In the genomic region with DNA sequence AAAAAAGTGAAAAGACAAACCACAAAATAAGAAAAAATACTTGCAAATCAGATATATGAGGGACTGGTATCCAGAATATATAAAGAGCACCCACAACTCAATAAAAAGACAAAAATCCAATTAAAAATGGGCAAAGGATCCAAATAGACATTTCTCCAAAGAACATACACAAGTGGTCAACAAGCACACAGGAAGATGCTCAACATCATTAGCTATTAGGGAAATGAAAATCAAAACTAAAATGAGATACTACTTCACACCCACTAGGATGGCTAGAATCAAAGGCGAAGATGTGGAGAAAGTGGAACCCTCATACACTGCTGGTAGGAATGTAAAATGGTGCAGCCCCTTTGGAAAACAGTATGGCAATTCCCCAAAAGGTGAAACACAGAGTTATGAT, we compare ENCODE assay signal across 16 cellular contexts. TPM values are rescaled to one million over a fixed set of nuclear protein-coding genes. Genes with fewer than 3 reads are reported as not detected.
DNase-seq lines count a peak whose midpoint lies in the region; ATAC-seq and TF ChIP-seq lines count a peak whose summit lies in the region.
"Had no signal": no experiment of that assay in that cellular context is flagged by ENCODE, and none has a peak within 500 bp of the region (broad histone marks: within the 10 kb centered on the region; RNA-seq: fewer than 3 reads in every experiment).

No MANE protein-coding gene starts in this region.

- peak overlapping the region; percentile 97 for H3K27ac Mint-ChIP-seq in CD4-positive, alpha-beta T cell
- H3K27ac Mint-ChIP-seq in effector memory CD8-positive, alpha-beta T cell: peak overlapping the region; percentile 63 to 71
- H3K27ac Mint-ChIP-seq: T-helper 1 cell treated with Interleukin-12 subunit alpha and Interleukin-12 subunit beta and Interleukin-4 antibody, amounts not matched to agents 30 μg/mL and 1 μg/mL, for 36 hours had no signal

- intact Hi-C loops in CD4-positive, alpha-beta T cell (cut with DNase I, micrococcal nuclease): loop anchor here (1.0 to 10.0 kb wide), 4 partner anchors 12 to 159 kb away; no protein-coding TSS in a partner anchor
- intact Hi-C loops in PC-9 (cut with micrococcal nuclease; ENCODE audit: unreplicated experiment): no loop called here

- no TSS peak for BruUV-seq in PC-9 (replicated peaks; lab: Mats Ljungman, UMichigan)

- H3K4me3 ChIP-seq in PC-9: no peak overlapping the region
- no peak overlapping the region for H3K4me3 ChIP-seq in osteoblast (ENCODE audit: insufficient read depth, low read length)
- H3K4me3 ChIP-seq: cardiac muscle cell, heart left ventricle had no signal

- no peaks in the 10 kb centered on the region for H3K27me3 Mint-ChIP-seq in CD4-positive, alpha-beta T cell
- H3K27me3 Mint-ChIP-seq in effector memory CD8-positive, alpha-beta T cell: no peaks in the 10 kb centered on the region

- H4K20me1 ChIP-seq in PC-9 (ENCODE audit: insufficient read depth): peaks cover 29% of the 10 kb centered on the region
- peaks cover 47% of the 10 kb centered on the region for H4K20me1 ChIP-seq in osteoblast (ENCODE audit: insufficient read depth, low read length)

- H3K79me2 ChIP-seq in PC-9 (ENCODE audit: low read depth): peaks cover 94% of the 10 kb centered on the region
- peaks cover 94% of the 10 kb centered on the region for H3K79me2 ChIP-seq in osteoblast (ENCODE audit: insufficient read depth, low read length)

- no peak overlapping the region for H3K4me2 ChIP-seq in PC-9
- no peak overlapping the region for H3K4me2 ChIP-seq in osteoblast (ENCODE audit: insufficient read depth, low read length)

- H2AFZ ChIP-seq in PC-9 (no peak overlapping the region), osteoblast (ENCODE audit: low read length) (no peak overlapping the region)

- H3K4me1 ChIP-seq in PC-9 (replicated peaks; ENCODE audit: insufficient read depth) (peaks cover 82% of the 10 kb centered on the region), osteoblast (ENCODE audit: insufficient read depth, low read length) (no peaks in the 10 kb centered on the region)

- H3K36me3 ChIP-seq in PC-9 (ENCODE audit: low read depth) (no peaks in the 10 kb centered on the region), osteoblast (ENCODE audit: insufficient read depth, low read length) (no peaks in the 10 kb centered on the region)
- H3K36me3 ChIP-seq: cardiac muscle cell, heart left ventricle had no signal

- peak overlapping the region; percentile 79 for H3K4me3 Mint-ChIP-seq in CD4-positive, alpha-beta T cell
- no peak overlapping the region for H3K4me3 Mint-ChIP-seq in effector memory CD8-positive, alpha-beta T cell
- H3K4me3 Mint-ChIP-seq: immature natural killer cell; T-helper 1 cell treated with Interleukin-12 subunit alpha and Interleukin-12 subunit beta and Interleukin-4 antibody, amounts not matched to agents 30 μg/mL and 1 μg/mL, for 36 hours had no signal

- POLR2A ChIA-PET in CD4-positive, alpha-beta T cell (lab: Charles Lee): interaction anchor here (0.9 to 34.9 kb wide), 4 partner anchors 8 to 68 kb away, joined by 3 to 1020 read pairs (median 138); a partner anchor contains a TSS
- POLR2A ChIA-PET in PC-9 (lab: Charles Lee; ENCODE audit: unreplicated experiment): no interaction called here

- no peaks in the 10 kb centered on the region for H3K9me2 ChIP-seq in PC-9 (ENCODE audit: insufficient read depth)

- H3K9me3 ChIP-seq in CD4-positive, alpha-beta T cell (ENCODE audit: control insufficient read depth, low read length): no peaks in the 10 kb centered on the region
- H3K9me3 ChIP-seq in PC-9 (ENCODE audit: insufficient read depth, low read depth) (no peaks in the 10 kb centered on the region; the same call in 1 of the 2 replicates), osteoblast (ENCODE audit: low read depth, low read length) (no peaks in the 10 kb centered on the region)

- no peaks in the 10 kb centered on the region for H3K27me3 ChIP-seq in CD4-positive, alpha-beta T cell (ENCODE audit: control insufficient read depth, insufficient read depth, low read length)
- H3K27me3 ChIP-seq in PC-9 (ENCODE audit: insufficient read depth, low read depth): no peaks in the 10 kb centered on the region
- no peaks in the 10 kb centered on the region for H3K27me3 ChIP-seq in osteoblast (ENCODE audit: insufficient read depth, low read length)
- H3K27me3 ChIP-seq: cardiac muscle cell, heart left ventricle had no signal

- H3K9me3 Mint-ChIP-seq in CD4-positive, alpha-beta T cell: no peaks in the 10 kb centered on the region
- H3K9me3 Mint-ChIP-seq in effector memory CD8-positive, alpha-beta T cell: no peaks in the 10 kb centered on the region
- H3K9me3 Mint-ChIP-seq: immature natural killer cell; T-helper 1 cell treated with Interleukin-12 subunit alpha and Interleukin-12 subunit beta and Interleukin-4 antibody, amounts not matched to agents 30 μg/mL and 1 μg/mL, for 36 hours had no signal

- CTCF ChIA-PET in CD4-positive, alpha-beta T cell (lab: Charles Lee): interaction anchor here (1.1 to 2.3 kb wide), 5 partner anchors 9 to 76 kb away, joined by 3 to 8 read pairs (median 4); no protein-coding TSS in a partner anchor
- CTCF ChIA-PET in PC-9 (lab: Charles Lee): no interaction called here

- peaks cover 49% of the 10 kb centered on the region for H3F3A ChIP-seq in PC-9 (ENCODE audit: insufficient read depth, low read depth)

- peaks cover 97% of the 10 kb centered on the region for H3K4me1 Mint-ChIP-seq in CD4-positive, alpha-beta T cell (ENCODE audit: low read depth)
- peaks cover 63 to 79% of the 10 kb centered on the region in 2 donors for H3K4me1 Mint-ChIP-seq in effector memory CD8-positive, alpha-beta T cell (ENCODE audit: low read depth in 2 of 2)

- ATAC-seq in CD4-positive, alpha-beta T cell (ENCODE audit: poor library complexity): no peak
- ATAC-seq in effector memory CD8-positive, alpha-beta T cell (replicated peaks): no peak
- ATAC-seq in GM19455 (IDR thresholded peaks at IDR 0.05; ENCODE audit: unreplicated experiment) (no peak), GM18867 (IDR thresholded peaks at IDR 0.05; ENCODE audit: unreplicated experiment) (no peak)
- ATAC-seq: heart left ventricle, Right ventricle myocardium inferior had no signal

- peaks cover 77% of the 10 kb centered on the region for H3K36me3 Mint-ChIP-seq in CD4-positive, alpha-beta T cell (ENCODE audit: low read depth)
- peaks cover 59% of the 10 kb centered on the region for H3K36me3 Mint-ChIP-seq in effector memory CD8-positive, alpha-beta T cell (ENCODE audit: insufficient read depth)

- DNase-seq in CD4-positive, alpha-beta T cell: no peak
- DNase-seq in PC-9 (no peak), osteoblast (ENCODE audit: insufficient read length, low spot score, missing footprints) (no peak)
- DNase-seq in effector memory CD8-positive, alpha-beta T cell: no peak
- DNase-seq: Calu3; effector CD8-positive, alpha-beta T cell; heart left ventricle; immature natural killer cell; NCI-H1105; NCI-H510A treated with DMSO at 0.1 percent for 48 hours; stimulated activated CD4-positive, alpha-beta T cell treated with anti-CD3 and anti-CD28 coated beads, Interleukin-2, amount 100 ng/mL, for 48 hours had no signal

- peak overlapping the region; percentile 54 for H3K27ac ChIP-seq in CD4-positive, alpha-beta T cell (ENCODE audit: low read depth, low read length)
- H3K27ac ChIP-seq in PC-9: peak overlapping the region; percentile 82
- H3K27ac ChIP-seq in osteoblast (ENCODE audit: low read depth, low read length): no peak overlapping the region
- H3K27ac ChIP-seq: cardiac muscle cell had no signal

- no peak for TF ChIP-seq CTCF in CD4-positive, alpha-beta T cell (IDR thresholded peaks at IDR 0.05)
- TF ChIP-seq CTCF in PC-9 (conservative IDR thresholded peaks at IDR 0.05) (no peak), osteoblast (IDR thresholded peaks at IDR 0.05; ENCODE audit: extremely low read depth, low read depth, low read length) (no peak)

RNA-seq across cellular contexts. Expression of a gene that starts 21.1 kb away (rescaled TPM):
- total RNA-seq in CD4-positive, alpha-beta T cell: 10 to 100 TPM; 41.7 to 47.6 TPM
- total RNA-seq in PC-9 (2021) (65.5 and 79.4 TPM in 2 replicates), osteoblast (10.1 and 11.5 TPM in 2 replicates)

RNA-seq across cellular contexts. Expression of a gene that starts 22.1 kb away (rescaled TPM):
- 100 to 1,000 TPM; 440 to 463 TPM for total RNA-seq in CD4-positive, alpha-beta T cell
- total RNA-seq in PC-9 (2021) (176 and 208 TPM in 2 replicates), osteoblast (18.0 and 20.6 TPM in 2 replicates)

RNA-seq across cellular contexts. Expression of a gene that starts 28.2 kb away (rescaled TPM):
- total RNA-seq in CD4-positive, alpha-beta T cell: 1 to 10 TPM; 2.9 to 3.3 TPM
- total RNA-seq in PC-9 (2021) (21.9 and 22.5 TPM in 2 replicates), osteoblast (2.2 and 3.5 TPM in 2 replicates)
- total RNA-seq: Right ventricle myocardium inferior had no signal

RNA-seq across cellular contexts. Expression of a gene that starts 41.9 kb away (rescaled TPM):
- 10 to 100 TPM; 28.7 to 30.2 TPM for total RNA-seq in CD4-positive, alpha-beta T cell
- 28.3 and 44.3 TPM in 2 replicates for total RNA-seq in PC-9 (2021)
- total RNA-seq in osteoblast: 29.5 and 33.7 TPM in 2 replicates

RNA-seq across cellular contexts. Expression of a gene that starts 59.3 kb away (rescaled TPM):
- 10 to 100 TPM; 93.1 to 97.5 TPM for total RNA-seq in CD4-positive, alpha-beta T cell
- 23.3 and 27.6 TPM in 2 replicates for total RNA-seq in PC-9 (2021)
- 52.7 and 53.2 TPM in 2 replicates for total RNA-seq in osteoblast
